Comparison of ENCODE assay signal across 2 cellular contexts in genomic region chr14:55245657-55246268, GRCh38.
TF ChIP-seq lines count a peak whose summit lies in the region.

No MANE protein-coding gene starts in this region.

TF ChIP-seq in GM12878, 131 proteins besides CTCF, POLR2A, EP300 and RAD21:
- TF ChIP-seq RUNX3 (IDR thresholded peaks at IDR 0.05; ENCODE audit: low read length) (0 out of 2 replicates have a peak, but pooled peaks have one; percentile 4), STAT3 (IDR thresholded peaks at IDR 0.05; ENCODE audit: low read depth, low read length) (no peak), CBFB (IDR thresholded peaks at IDR 0.05; ENCODE audit: low read depth) (no peak), TAF1 (IDR thresholded peaks at IDR 0.05; ENCODE audit: borderline replicate concordance, low read depth, low read length) (no peak), NRF1 (conservative IDR thresholded peaks at IDR 0.05; ENCODE audit: low read depth, low read length) (no peak), MEF2B (IDR thresholded peaks at IDR 0.05; ENCODE audit: partially characterized antibody, poor library complexity, severe bottlenecking) (no peak), MYB (IDR thresholded peaks at IDR 0.05; ENCODE audit: borderline replicate concordance, low read depth, low read length) (no peak), RCOR1 (conservative IDR thresholded peaks at IDR 0.05; ENCODE audit: low read depth, low read length) (no peak), BMI1 (IDR thresholded peaks at IDR 0.05; ENCODE audit: borderline replicate concordance) (no peak), LARP7 (IDR thresholded peaks at IDR 0.05) (no peak), ZNF274 (IDR thresholded peaks at IDR 0.05; ENCODE audit: insufficient read depth, insufficient read length) (no peak), SMC3 (IDR thresholded peaks at IDR 0.05; ENCODE audit: borderline replicate concordance, low read length) (peak; percentile 79), HDGF (IDR thresholded peaks at IDR 0.05) (no peak), MEF2A (IDR thresholded peaks at IDR 0.05; ENCODE audit: insufficient read depth, low read depth, low read length) (peak; percentile 74; the same call in 1 of the 2 replicates), POU2F2 (IDR thresholded peaks at IDR 0.05; ENCODE audit: borderline replicate concordance, low read depth, low read length) (no peak), SIX5 (IDR thresholded peaks at IDR 0.05; ENCODE audit: low read depth, low read length, severe bottlenecking) (no peak), EZH2 (IDR thresholded peaks at IDR 0.05; ENCODE audit: borderline replicate concordance, control insufficient read depth, low read depth, low read length) (no peak), SMARCA5 (IDR thresholded peaks at IDR 0.05) (no peak), TBL1XR1 (IDR thresholded peaks at IDR 0.05; ENCODE audit: low read depth, low read length) (no peak), CBX3 (IDR thresholded peaks at IDR 0.05; ENCODE audit: borderline replicate concordance, low read depth) (no peak), PKNOX1 (IDR thresholded peaks at IDR 0.05) (peak; percentile 51; the same call in 1 of the 2 replicates), RAD51 (IDR thresholded peaks at IDR 0.05) (no peak), ZSCAN29 (IDR thresholded peaks at IDR 0.05) (no peak), ZNF592 (IDR thresholded peaks at IDR 0.05) (no peak), KLF5 (IDR thresholded peaks at IDR 0.05; ENCODE audit: partially characterized antibody) (no peak), GATAD2B (conservative IDR thresholded peaks at IDR 0.05; ENCODE audit: low read depth) (no peak), KAT2A (conservative IDR thresholded peaks at IDR 0.05; ENCODE audit: control insufficient read depth, low read depth, low read length) (no peak), KDM1A (IDR thresholded peaks at IDR 0.05; ENCODE audit: borderline replicate concordance) (no peak), ATF2 (IDR thresholded peaks at IDR 0.05; ENCODE audit: low read length) (no peak)
TF ChIP-seq in GM12878: peak in this region for 4.

TF ChIP-seq in WTC11, 78 proteins besides CTCF, POLR2A, EP300 and RAD21:
- TF ChIP-seq JAZF1 (CRISPR knock-in tag; IDR thresholded peaks at IDR 0.05) (no peak), RORB (CRISPR knock-in tag; IDR thresholded peaks at IDR 0.05) (no peak), ARID4B (CRISPR knock-in tag; IDR thresholded peaks at IDR 0.05; ENCODE audit: borderline replicate concordance) (no peak), NR2C2 (CRISPR knock-in tag; IDR thresholded peaks at IDR 0.05) (no peak), NFATC4 (CRISPR knock-in tag; IDR thresholded peaks at IDR 0.05) (no peak), ZNF317 (CRISPR knock-in tag; IDR thresholded peaks at IDR 0.05; ENCODE audit: borderline replicate concordance, low read depth) (no peak), SMAD3 (CRISPR knock-in tag; IDR thresholded peaks at IDR 0.05; ENCODE audit: borderline replicate concordance) (no peak), MLX (CRISPR knock-in tag; IDR thresholded peaks at IDR 0.05) (no peak)
